8 cellular contexts compared by ENCODE assay signal in the genomic region with DNA sequence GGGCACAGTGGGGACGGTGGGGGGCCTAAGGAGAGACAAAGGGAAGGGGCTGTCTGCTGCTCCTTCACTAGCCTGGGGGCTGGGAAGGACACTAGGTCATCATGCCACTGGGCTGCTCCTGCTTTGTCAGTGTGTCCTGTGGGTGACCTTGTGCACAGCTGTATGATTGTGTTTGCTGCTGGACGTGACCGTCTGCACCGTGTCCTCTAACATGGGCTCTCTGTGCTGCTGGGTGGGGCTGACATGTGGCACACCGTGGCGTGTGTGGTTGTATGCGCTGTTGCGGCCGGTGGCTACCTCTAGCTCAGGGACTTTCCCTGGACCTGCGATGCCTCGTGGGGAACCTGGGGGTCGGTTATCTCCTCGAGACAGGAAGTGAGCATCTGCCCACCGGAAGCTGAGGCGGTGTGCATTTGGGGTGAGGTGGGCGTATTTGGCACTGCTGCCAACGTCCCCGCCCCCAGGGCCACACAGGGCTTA. TPM values are rescaled to one million over a fixed set of nuclear protein-coding genes. Genes with fewer than 3 reads are reported as not detected.
DNase-seq lines count a peak whose midpoint lies in the region; ATAC-seq and TF ChIP-seq lines count a peak whose summit lies in the region.

No MANE protein-coding gene starts in this region.

- TF ChIP-seq EP300 in suprapubic skin (IDR thresholded peaks at IDR 0.05), result no peak

- WGBS in suprapubic skin, result 27% methylated on average over 14 of the region's 18 CpGs

- H3K4me3 ChIP-seq in suprapubic skin, result no peak overlapping the region

- H3K27ac Mint-ChIP-seq in central memory CD8-positive, alpha-beta T cell (ENCODE audit: low read depth), result peak overlapping the region; percentile 84

- H3K4me1 ChIP-seq in suprapubic skin, result peaks cover 45% of the 10 kb centered on the region

- peak overlapping the region; percentile 92 for H3K4me3 Mint-ChIP-seq in central memory CD8-positive, alpha-beta T cell

- TF ChIP-seq POLR2A in suprapubic skin (IDR thresholded peaks at IDR 0.05), result no peak

- no peaks in the 10 kb centered on the region for H3K9me3 Mint-ChIP-seq in central memory CD8-positive, alpha-beta T cell

- H3K36me3 ChIP-seq in suprapubic skin, result no peaks in the 10 kb centered on the region

- no peaks in the 10 kb centered on the region for H3K9me3 ChIP-seq in suprapubic skin

- no peak overlapping the region for H3K27ac ChIP-seq in suprapubic skin

- peak; percentile 60 for DNase-seq in CD1c-positive myeloid dendritic cell (ENCODE audit: extremely low spot score)
- peak; percentile 70 for DNase-seq in T-helper 22 cell (ENCODE audit: low read depth)
- DNase-seq in central memory CD8-positive, alpha-beta T cell (ENCODE audit: low spot score in 2 of 2), result peak; percentile 72 to 88
- peak in 2 of 3 experiments; percentile 43 to 55 for DNase-seq in stimulated activated CD4-positive, alpha-beta T cell treated with anti-CD3 and anti-CD28 coated beads, TNF-alpha, amount 100 ng/mL, for 4 hours (ENCODE audit: low read depth in 3 of 3)
- no peak for DNase-seq in SHP77 (lab: John Stamatoyannopoulos, UW)
- no peak for DNase-seq in suprapubic skin (ENCODE audit: low spot score in 2 of 2)
- DNase-seq in medulla oblongata (ENCODE audit: extremely low spot score), result no peak

- peaks cover 55% of the 10 kb centered on the region for H3K27me3 ChIP-seq in suprapubic skin

- TF ChIP-seq CTCF in suprapubic skin (IDR thresholded peaks at IDR 0.05), result no peak

- peaks cover 40% of the 10 kb centered on the region for H3K4me1 Mint-ChIP-seq in central memory CD8-positive, alpha-beta T cell

- H3K27me3 Mint-ChIP-seq in central memory CD8-positive, alpha-beta T cell, result no peaks in the 10 kb centered on the region

- peak; percentile 39 for ATAC-seq in GM21723 (IDR thresholded peaks at IDR 0.05; ENCODE audit: unreplicated experiment)
- peak; percentile 63 for ATAC-seq in central memory CD8-positive, alpha-beta T cell (replicated peaks; ENCODE audit: extremely low read depth, poor library complexity, severe bottlenecking)

- peaks cover 24% of the 10 kb centered on the region for H3K36me3 Mint-ChIP-seq in central memory CD8-positive, alpha-beta T cell (ENCODE audit: insufficient read depth)

RNA-seq across cellular contexts. Expression of a gene that starts 3.1 kb away (rescaled TPM):
- 10 to 100 TPM in 3 of 4 donors, 1 to 10 TPM in 1; 7.6 to 14.0 (median 11.7) TPM for total RNA-seq in suprapubic skin

RNA-seq across cellular contexts. Expression of a gene that starts 14.4 kb away (rescaled TPM):
- 10 to 100 TPM; 38.6 to 60.6 (median 42.9) TPM for total RNA-seq in suprapubic skin

RNA-seq across cellular contexts. Expression of a gene that starts 37.2 kb away (rescaled TPM):
- total RNA-seq in suprapubic skin, result 100 to 1,000 TPM in 3 of 4 donors, 10 to 100 TPM in 1; 75.8 to 278 (median 210) TPM

Comparison
In these comparisons a context has a peak if more than half of its experiments do, and no peak if none do; other contexts are left out.
1. DNase-seq: peak in CD1c-positive myeloid dendritic cell (single experiment), T-helper 22 cell (single experiment), central memory CD8-positive, alpha-beta T cell (2 of 2) and stimulated activated CD4-positive, alpha-beta T cell treated with anti-CD3 and anti-CD28 coated beads, TNF-alpha, amount 100 ng/mL, for 4 hours (2 of 3); none in SHP77 (0 of 2), suprapubic skin (0 of 2) and medulla oblongata (single experiment).